ENCODE assay signal across 8 cellular contexts in the genomic region with DNA sequence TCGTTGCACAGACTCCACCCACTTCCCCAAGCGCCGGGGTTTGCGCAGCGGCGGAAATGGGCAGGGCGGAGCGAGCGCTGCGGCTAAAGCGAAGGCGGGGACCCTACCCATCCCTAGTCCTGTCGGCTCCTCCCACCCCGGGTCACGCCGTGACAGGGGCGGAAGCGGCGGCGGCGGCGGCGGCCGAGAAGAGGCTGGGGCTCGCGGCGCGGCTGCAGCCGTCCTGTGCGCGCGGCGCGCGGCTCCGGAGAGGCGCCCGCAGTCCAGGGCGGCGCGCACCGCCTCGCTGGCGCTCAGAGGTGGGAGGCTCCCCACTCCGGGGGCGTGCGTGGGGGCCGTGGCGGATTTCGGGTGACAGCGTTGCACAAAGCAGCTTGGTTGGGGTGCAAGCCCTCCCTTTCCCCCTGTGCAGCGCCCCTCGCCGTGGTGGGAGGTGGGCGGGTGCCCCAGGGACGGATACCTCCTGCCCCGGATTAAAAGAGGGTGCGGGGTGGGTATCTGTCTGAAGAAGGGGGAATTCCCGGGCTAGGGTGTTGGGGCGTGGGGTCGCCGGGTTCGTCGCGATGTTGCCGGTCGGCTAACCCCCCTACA. TPM values are rescaled to one million over a fixed set of nuclear protein-coding genes. Genes with fewer than 3 reads are reported as not detected.
A peak's percentile ranks its signal among the peaks of the same experiment; 100 is the strongest.
DNase-seq lines count a peak whose midpoint lies in the region; ATAC-seq lines count a peak whose summit lies in the region.

A gene with protein sequence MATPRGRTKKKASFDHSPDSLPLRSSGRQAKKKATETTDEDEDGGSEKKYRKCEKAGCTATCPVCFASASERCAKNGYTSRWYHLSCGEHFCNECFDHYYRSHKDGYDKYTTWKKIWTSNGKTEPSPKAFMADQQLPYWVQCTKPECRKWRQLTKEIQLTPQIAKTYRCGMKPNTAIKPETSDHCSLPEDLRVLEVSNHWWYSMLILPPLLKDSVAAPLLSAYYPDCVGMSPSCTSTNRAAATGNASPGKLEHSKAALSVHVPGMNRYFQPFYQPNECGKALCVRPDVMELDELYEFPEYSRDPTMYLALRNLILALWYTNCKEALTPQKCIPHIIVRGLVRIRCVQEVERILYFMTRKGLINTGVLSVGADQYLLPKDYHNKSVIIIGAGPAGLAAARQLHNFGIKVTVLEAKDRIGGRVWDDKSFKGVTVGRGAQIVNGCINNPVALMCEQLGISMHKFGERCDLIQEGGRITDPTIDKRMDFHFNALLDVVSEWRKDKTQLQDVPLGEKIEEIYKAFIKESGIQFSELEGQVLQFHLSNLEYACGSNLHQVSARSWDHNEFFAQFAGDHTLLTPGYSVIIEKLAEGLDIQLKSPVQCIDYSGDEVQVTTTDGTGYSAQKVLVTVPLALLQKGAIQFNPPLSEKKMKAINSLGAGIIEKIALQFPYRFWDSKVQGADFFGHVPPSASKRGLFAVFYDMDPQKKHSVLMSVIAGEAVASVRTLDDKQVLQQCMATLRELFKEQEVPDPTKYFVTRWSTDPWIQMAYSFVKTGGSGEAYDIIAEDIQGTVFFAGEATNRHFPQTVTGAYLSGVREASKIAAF (plus strand): TSS at position 150 of the 591 bp plus-strand sequence. CDS start 4,474 bp downstream, outside the sequence.

- peak within 1 kb of the TSS; percentile 46 for H2BK5ac ChIP-seq in mesendoderm (ENCODE audit: low read length)

- DNase-seq in CD4-positive, CD25-positive, alpha-beta regulatory T cell: peak; percentile 98 to 99 (median 99)
- peak; percentile 96 for DNase-seq in NCI-H774 (lab: John Stamatoyannopoulos, UW)
- peak; percentile 99 for DNase-seq in activated CD8-positive, alpha-beta memory T cell treated with anti-CD3 and anti-CD28 coated beads for 24 hours
- peak; percentile 99 for DNase-seq in mesendoderm
- peak; percentile 97 for DNase-seq in stimulated activated CD8-positive, alpha-beta memory T cell treated with anti-CD3 and anti-CD28 coated beads, Interleukin-15, amount 100 ng/mL, for 24 hours (ENCODE audit: low read depth)

- H3K36me3 Mint-ChIP-seq in CD4-positive, CD25-positive, alpha-beta regulatory T cell: peaks cover 19% of the 10 kb centered on the region

- H3K79me2 ChIP-seq in mesendoderm (ENCODE audit: control insufficient read depth, insufficient read depth, low read length): no peaks in the 10 kb centered on the region

- H3K27me3 ChIP-seq in CD4-positive, CD25-positive, alpha-beta regulatory T cell (ENCODE audit: control insufficient read depth, insufficient read depth, low read length): no peaks in the 10 kb centered on the region
- no peaks in the 10 kb centered on the region for H3K27me3 ChIP-seq in endocrine pancreas (ENCODE audit: control insufficient read depth, insufficient read depth, low read length)
- no peaks in the 10 kb centered on the region for H3K27me3 ChIP-seq in mesendoderm (ENCODE audit: insufficient read depth, low read length, poor library complexity)

- no CpG with 5 or more reads among the region's 67 CpGs for WGBS in mesendoderm (ENCODE audit: extremely low coverage, insufficient coverage, low lambda C conversion rate)

- peak within 1 kb of the TSS; percentile 96 to 99 (median 99) for H3K27ac Mint-ChIP-seq in CD4-positive, CD25-positive, alpha-beta regulatory T cell

- H3K4me1 ChIP-seq in CD4-positive, CD25-positive, alpha-beta regulatory T cell (ENCODE audit: control insufficient read depth, insufficient read depth, low read length, poor library complexity, severe bottlenecking): peaks cover 31% of the 10 kb centered on the region
- H3K4me1 ChIP-seq in endocrine pancreas (ENCODE audit: control insufficient read depth, insufficient read depth, low read length): peaks cover 10% of the 10 kb centered on the region
- peaks cover 3% of the 10 kb centered on the region for H3K4me1 ChIP-seq in mesendoderm (ENCODE audit: control insufficient read depth, low read depth, low read length)

- H3K9ac ChIP-seq in endocrine pancreas (ENCODE audit: control insufficient read depth, insufficient read depth, low read length) (peak within 1 kb of the TSS; percentile 58), mesendoderm (ENCODE audit: low read length) (peak within 1 kb of the TSS; percentile 92)

- H3K4me2 ChIP-seq in mesendoderm (ENCODE audit: low read length): peak within 1 kb of the TSS; percentile 79

- H3K56ac ChIP-seq in mesendoderm (ENCODE audit: low read length): peak within 1 kb of the TSS; percentile 94

- H3K4me1 Mint-ChIP-seq in CD4-positive, CD25-positive, alpha-beta regulatory T cell: peaks cover 17 to 58% (median 44%) of the 10 kb centered on the region in 4 donors

- peak within 1 kb of the TSS; percentile 46 for H3K4ac ChIP-seq in mesendoderm (ENCODE audit: low read depth, low read length)

- peak within 1 kb of the TSS; percentile 39 for H2BK120ac ChIP-seq in mesendoderm (ENCODE audit: low read depth, low read length)

- no peaks in the 10 kb centered on the region for H3K9me3 Mint-ChIP-seq in CD4-positive, CD25-positive, alpha-beta regulatory T cell

- no peak within 1 kb of the TSS for H3K23ac ChIP-seq in mesendoderm (ENCODE audit: low read length)

- peak within 1 kb of the TSS; percentile 99 for H3K4me3 ChIP-seq in CD4-positive, CD25-positive, alpha-beta regulatory T cell (ENCODE audit: low read depth, low read length)
- H3K4me3 ChIP-seq in endocrine pancreas (ENCODE audit: control insufficient read depth, insufficient read depth, low read length) (peak within 1 kb of the TSS; percentile 86), mesendoderm (ENCODE audit: low read length) (peak within 1 kb of the TSS; percentile 97)

- H3K79me1 ChIP-seq in mesendoderm (ENCODE audit: low read length): no peaks in the 10 kb centered on the region

- peak; percentile 91 to 93 for ATAC-seq in CD4-positive, CD25-positive, alpha-beta regulatory T cell (ENCODE audit: low read depth in 2 of 2)
- peak; percentile 84 for ATAC-seq in GM19351 (IDR thresholded peaks at IDR 0.05; ENCODE audit: unreplicated experiment)
- ATAC-seq in HG03520 (IDR thresholded peaks at IDR 0.05; ENCODE audit: unreplicated experiment): peak; percentile 90

- peak within 1 kb of the TSS; percentile 96 to 99 (median 98) for H3K4me3 Mint-ChIP-seq in CD4-positive, CD25-positive, alpha-beta regulatory T cell

- H3K9me3 ChIP-seq in CD4-positive, CD25-positive, alpha-beta regulatory T cell (ENCODE audit: control insufficient read depth in 2 of 2, low read length in 2 of 2): no peaks in the 10 kb centered on the region
- no peaks in the 10 kb centered on the region for H3K9me3 ChIP-seq in endocrine pancreas (ENCODE audit: control insufficient read depth, low read length)

- no peak within 1 kb of the TSS for H2AK5ac ChIP-seq in mesendoderm (ENCODE audit: low read length)

- H2BK15ac ChIP-seq in mesendoderm (replicated peaks; ENCODE audit: low read depth): no peak within 1 kb of the TSS

- H4K5ac ChIP-seq in mesendoderm (ENCODE audit: low read length): no peak within 1 kb of the TSS

- no peaks in the 10 kb centered on the region for H3K27me3 Mint-ChIP-seq in CD4-positive, CD25-positive, alpha-beta regulatory T cell

- peaks cover 8% of the 10 kb centered on the region for H3K36me3 ChIP-seq in CD4-positive, CD25-positive, alpha-beta regulatory T cell (ENCODE audit: control insufficient read depth, insufficient read depth, low read length)
- H3K36me3 ChIP-seq in endocrine pancreas (ENCODE audit: control insufficient read depth, insufficient read depth, low read length): no peaks in the 10 kb centered on the region
- H3K36me3 ChIP-seq in mesendoderm (ENCODE audit: control insufficient read depth, insufficient read depth, low read length): no peaks in the 10 kb centered on the region

- no peak within 1 kb of the TSS for H4K8ac ChIP-seq in mesendoderm (ENCODE audit: low read depth, low read length)

- peak within 1 kb of the TSS; percentile 91 for H3K27ac ChIP-seq in CD4-positive, CD25-positive, alpha-beta regulatory T cell (ENCODE audit: insufficient read depth, low read length, poor library complexity, severe bottlenecking)
- peak within 1 kb of the TSS; percentile 83 for H3K27ac ChIP-seq in mesendoderm (ENCODE audit: low read depth, low read length)

- H3K18ac ChIP-seq in mesendoderm (ENCODE audit: low read length): peak within 1 kb of the TSS; percentile 98

RNA-seq across cellular contexts. Expression of the gene that starts here (rescaled TPM):
- 13.1 TPM for total RNA-seq in CD4-positive, CD25-positive, alpha-beta regulatory T cell
- 1 to 10 TPM in 3 of 4 donors, under 1 TPM in 1; 0.94 to 3.2 (median 2.2) TPM for polyA plus RNA-seq in CD4-positive, CD25-positive, alpha-beta regulatory T cell
- 4.8 TPM for polyA plus RNA-seq in mesendoderm (2013, experiment 1 of 2)
- polyA plus RNA-seq in mesendoderm (2013, experiment 2 of 2): 4.7 TPM

Comparison
In these comparisons a context has a peak if more than half of its experiments do, and no peak if none do; other contexts are left out.
1. Peak in every context shown above with its lines: DNase-seq, ATAC-seq, H3K4me3 ChIP-seq and H3K27ac ChIP-seq.